ENCODE assay signal across 10 cellular contexts in the genomic region with DNA sequence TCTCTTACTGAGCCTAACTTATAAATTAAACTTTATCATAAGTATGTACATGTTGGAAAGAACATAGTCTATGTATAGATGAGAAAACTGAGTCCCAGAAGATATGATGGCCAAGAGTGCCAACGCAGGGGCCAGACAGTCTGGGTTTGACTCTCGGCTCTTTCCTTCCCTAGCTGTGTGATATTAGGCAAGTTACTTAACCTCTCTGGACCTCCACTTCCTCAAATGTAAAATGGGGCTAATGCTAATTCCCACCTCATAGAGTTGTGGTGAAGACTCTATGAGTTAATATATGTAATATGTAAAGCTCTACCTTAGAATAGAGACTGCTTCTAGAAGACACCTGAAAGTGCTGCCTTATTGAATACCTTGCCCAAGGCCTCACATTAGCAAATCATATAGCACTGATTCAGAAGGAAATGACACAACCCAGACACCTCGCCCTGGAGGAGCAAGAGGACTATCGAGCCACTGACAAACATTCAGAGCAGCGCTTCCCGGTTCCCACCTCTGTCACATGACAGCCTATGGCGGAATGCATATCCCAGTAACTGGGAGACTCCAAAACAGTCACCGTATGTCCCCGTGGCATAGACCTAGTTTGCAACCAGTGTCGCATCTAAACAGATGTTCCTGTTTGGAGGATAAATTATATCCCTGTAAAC. TPM values are rescaled to one million over a fixed set of nuclear protein-coding genes. Genes with fewer than 3 reads are reported as not detected.
DNase-seq lines count a peak whose midpoint lies in the region; ATAC-seq and TF ChIP-seq lines count a peak whose summit lies in the region.
"Had no signal": no experiment of that assay in that cellular context is flagged by ENCODE, and none has a peak within 500 bp of the region (broad histone marks: within the 10 kb centered on the region; RNA-seq: fewer than 3 reads in every experiment).

No MANE protein-coding gene starts in this region.

- peaks cover 8% of the 10 kb centered on the region for H3K27me3 Mint-ChIP-seq in MCF 10A (ENCODE audit: insufficient read depth, unreplicated experiment)
- H3K27me3 Mint-ChIP-seq in activated CD8-positive, alpha-beta T cell treated with anti-CD3 and anti-CD28 coated beads, Interleukin-2, amount 10 ng/mL, durations not matched to agents 7 days and 5 days (ENCODE audit: low read depth): peaks cover 12% of the 10 kb centered on the region

- DNase-seq in MCF 10A (ENCODE audit: unreplicated experiment): no peak
- no peak for DNase-seq in breast epithelium (ENCODE audit: low spot score in 2 of 2)
- no peak for DNase-seq in activated CD8-positive, alpha-beta T cell treated with anti-CD3 and anti-CD28 coated beads, Interleukin-2, amount 10 ng/mL, durations not matched to agents 7 days and 5 days
- no peak for DNase-seq in sciatic nerve (ENCODE audit: low spot score)
- DNase-seq in GM19238 (ENCODE audit: insufficient read length, low spot score): no peak
- no peak for DNase-seq in suprapubic skin (ENCODE audit: low spot score in 2 of 2)

- no peaks in the 10 kb centered on the region for H3K9me3 Mint-ChIP-seq in MCF 10A (ENCODE audit: unreplicated experiment)
- H3K9me3 Mint-ChIP-seq in activated CD8-positive, alpha-beta T cell treated with anti-CD3 and anti-CD28 coated beads, Interleukin-2, amount 10 ng/mL, durations not matched to agents 7 days and 5 days (ENCODE audit: insufficient read depth): no peaks in the 10 kb centered on the region
- H3K9me3 Mint-ChIP-seq: brain had no signal

- BruUV-seq in MCF 10A (replicated peaks; lab: Mats Ljungman, UMichigan): no TSS peak

- H3K4me3 Mint-ChIP-seq in MCF 10A (ENCODE audit: unreplicated experiment): peak overlapping the region; percentile 35
- H3K4me3 Mint-ChIP-seq in activated CD8-positive, alpha-beta T cell treated with anti-CD3 and anti-CD28 coated beads, Interleukin-2, amount 10 ng/mL, durations not matched to agents 7 days and 5 days: no peak overlapping the region

- no peak for TF ChIP-seq EP300 in suprapubic skin (IDR thresholded peaks at IDR 0.05)

- H3K36me3 ChIP-seq in breast epithelium: no peaks in the 10 kb centered on the region
- no peaks in the 10 kb centered on the region for H3K36me3 ChIP-seq in suprapubic skin
- H3K36me3 ChIP-seq: tibial artery had no signal

- no peak for TF ChIP-seq POLR2A in breast epithelium (IDR thresholded peaks at IDR 0.05)
- TF ChIP-seq POLR2A in suprapubic skin (IDR thresholded peaks at IDR 0.05): no peak

- ATAC-seq in HG03108 (IDR thresholded peaks at IDR 0.05; ENCODE audit: unreplicated experiment) (peak; percentile 38), sciatic nerve (peak; percentile 31), HG02870 (IDR thresholded peaks at IDR 0.05; ENCODE audit: unreplicated experiment) (no peak)
- ATAC-seq in activated CD8-positive, alpha-beta T cell treated with anti-CD3 and anti-CD28 coated beads, Interleukin-2, amount 10 ng/mL, durations not matched to agents 7 days and 5 days: peak; percentile 28

- no peak overlapping the region for H3K27ac ChIP-seq in breast epithelium
- no peak overlapping the region for H3K27ac ChIP-seq in suprapubic skin
- H3K27ac ChIP-seq: tibial artery had no signal

- H3K4me1 Mint-ChIP-seq in MCF 10A (ENCODE audit: insufficient read depth, unreplicated experiment): peaks cover 17% of the 10 kb centered on the region
- peaks cover 16% of the 10 kb centered on the region for H3K4me1 Mint-ChIP-seq in activated CD8-positive, alpha-beta T cell treated with anti-CD3 and anti-CD28 coated beads, Interleukin-2, amount 10 ng/mL, durations not matched to agents 7 days and 5 days (ENCODE audit: low read depth)

- WGBS in suprapubic skin: 38% methylated on average over 10 of the region's 10 CpGs

- TF ChIP-seq CTCF in MCF 10A (IDR thresholded peaks at IDR 0.05; ENCODE audit: unreplicated experiment): no peak
- TF ChIP-seq CTCF in breast epithelium (IDR thresholded peaks at IDR 0.05): no peak
- TF ChIP-seq CTCF in suprapubic skin (IDR thresholded peaks at IDR 0.05): no peak

- H3K27me3 ChIP-seq in breast epithelium (no peaks in the 10 kb centered on the region), suprapubic skin (peaks cover 6% of the 10 kb centered on the region)

- H3K4me1 ChIP-seq in breast epithelium (no peaks in the 10 kb centered on the region), suprapubic skin (peaks cover 5% of the 10 kb centered on the region)
- H3K4me1 ChIP-seq: tibial artery had no signal

- POLR2A ChIA-PET in MCF 10A (lab: Yijun Ruan, JAX): interaction anchor here (0.6 to 2.4 kb wide), 11 partner anchors 11 to 305 kb away, joined by 3 to 16 read pairs (median 7); a partner anchor contains a TSS
- POLR2A ChIA-PET in activated CD8-positive, alpha-beta T cell treated with anti-CD3 and anti-CD28 coated beads, Interleukin-2, amount 10 ng/mL, durations not matched to agents 7 days and 5 days (lab: Charles Lee): interaction anchor here (1.0 to 1.2 kb wide), 3 partner anchors 58 to 75 kb away, joined by 3 to 4 read pairs (median 4); no protein-coding TSS in a partner anchor

- intact Hi-C loops in MCF 10A (cut with micrococcal nuclease): loop anchor here (1.0 to 2.0 kb wide), 6 partner anchors 56 to 357 kb away; no protein-coding TSS in a partner anchor
- intact Hi-C loops in breast epithelium (cut with DNase I; ENCODE audit: low total_unique reads): loop anchor here (10.0 kb wide), 1 partner anchor 74 kb away; a partner anchor contains a TSS
- intact Hi-C loops in sciatic nerve (cut with DNase I): loop anchor here (5.0 kb wide), 1 partner anchor 67 kb away; no protein-coding TSS in a partner anchor

- H3K4me3 ChIP-seq in breast epithelium: no peak overlapping the region
- H3K4me3 ChIP-seq in suprapubic skin: no peak overlapping the region
- H3K4me3 ChIP-seq: tibial artery had no signal

- CTCF ChIA-PET in MCF 10A (lab: Yijun Ruan, JAX): interaction anchor here (0.5 to 7.6 kb wide), 55 partner anchors 9 to 634 kb away, joined by 3 to 163 read pairs (median 5); a partner anchor contains a TSS
- CTCF ChIA-PET in activated CD8-positive, alpha-beta T cell treated with anti-CD3 and anti-CD28 coated beads, Interleukin-2, amount 10 ng/mL, durations not matched to agents 7 days and 5 days (lab: Charles Lee): interaction anchor here (0.6 to 21.6 kb wide), 27 partner anchors 9 to 555 kb away, joined by 3 to 610 read pairs (median 7); a partner anchor contains a TSS

- H3K9me3 ChIP-seq in breast epithelium (no peaks in the 10 kb centered on the region), suprapubic skin (no peaks in the 10 kb centered on the region)
- H3K9me3 ChIP-seq: tibial artery had no signal

- no peaks in the 10 kb centered on the region for H3K36me3 Mint-ChIP-seq in MCF 10A (ENCODE audit: insufficient read depth, unreplicated experiment)
- no peaks in the 10 kb centered on the region for H3K36me3 Mint-ChIP-seq in activated CD8-positive, alpha-beta T cell treated with anti-CD3 and anti-CD28 coated beads, Interleukin-2, amount 10 ng/mL, durations not matched to agents 7 days and 5 days (ENCODE audit: low read depth)
- H3K36me3 Mint-ChIP-seq: brain had no signal

- no peak overlapping the region for H3K27ac Mint-ChIP-seq in MCF 10A (ENCODE audit: low read depth, unreplicated experiment)
- no peak overlapping the region for H3K27ac Mint-ChIP-seq in activated CD8-positive, alpha-beta T cell treated with anti-CD3 and anti-CD28 coated beads, Interleukin-2, amount 10 ng/mL, durations not matched to agents 7 days and 5 days

RNA-seq across cellular contexts. Expression of a gene that starts 11.3 kb away (rescaled TPM):
- total RNA-seq in MCF 10A (2022): 37.5 and 57.8 TPM in 2 replicates
- total RNA-seq in breast epithelium: 10 to 100 TPM; 17.8 to 22.9 (median 19.5) TPM
- 10 to 100 TPM; 34.2 to 36.0 TPM for total RNA-seq in activated CD8-positive, alpha-beta T cell treated with anti-CD3 and anti-CD28 coated beads, Interleukin-2, amount 10 ng/mL, durations not matched to agents 7 days and 5 days
- total RNA-seq in sciatic nerve: 16.5 TPM
- total RNA-seq in suprapubic skin: 10 to 100 TPM; 32.5 to 46.3 (median 40.3) TPM

RNA-seq across cellular contexts. Expression of a gene that starts 25.1 kb away (rescaled TPM):
- not detected in 2 replicates for total RNA-seq in MCF 10A (2022)
- total RNA-seq in breast epithelium: under 1 TPM in 2 of 3 donors, not detected in 1; 0.16 to 0.59 TPM
- 1 to 10 TPM; 3.3 to 3.4 TPM for total RNA-seq in activated CD8-positive, alpha-beta T cell treated with anti-CD3 and anti-CD28 coated beads, Interleukin-2, amount 10 ng/mL, durations not matched to agents 7 days and 5 days
- 1.1 TPM for total RNA-seq in sciatic nerve
- under 1 TPM in 3 of 4 donors, not detected in 1; 0.19 to 0.68 (median 0.34) TPM for total RNA-seq in suprapubic skin

RNA-seq across cellular contexts. Expression of a gene that starts 36.7 kb away (rescaled TPM):
- total RNA-seq in MCF 10A (2022) (not detected in 2 replicates), breast epithelium (under 1 TPM in 2 of 3 donors, not detected in 1; 0.32 to 0.73 TPM), sciatic nerve (0.85 TPM), suprapubic skin (1 to 10 TPM in 1 of 4 donors, under 1 TPM in 1, not detected in 2; 0.94 to 5.5 TPM)
- under 1 TPM in 1 of 2 experiments, not detected in 1; 0.34 TPM for total RNA-seq in activated CD8-positive, alpha-beta T cell treated with anti-CD3 and anti-CD28 coated beads, Interleukin-2, amount 10 ng/mL, durations not matched to agents 7 days and 5 days

RNA-seq across cellular contexts. Expression of a gene that starts 45.5 kb away (rescaled TPM):
- total RNA-seq in MCF 10A (2022) (not detected in 2 replicates), breast epithelium (not detected), sciatic nerve (not detected), suprapubic skin (not detected)
- not detected for total RNA-seq in activated CD8-positive, alpha-beta T cell treated with anti-CD3 and anti-CD28 coated beads, Interleukin-2, amount 10 ng/mL, durations not matched to agents 7 days and 5 days
